In genomic region chr1:202569393-202570322, GRCh38 we compare ENCODE assay signal across 20 cellular contexts.
DNase-seq lines count a peak whose midpoint lies in the region; ATAC-seq, FAIRE-seq and TF ChIP-seq lines count a peak whose summit lies in the region.
"Had no signal": no experiment of that assay in that cellular context is flagged by ENCODE, and none has a peak within 500 bp of the region (broad histone marks: within the 10 kb centered on the region; RNA-seq: fewer than 3 reads in every experiment).

No MANE protein-coding gene starts in this region.

- H3K27ac Mint-ChIP-seq in activated CD8-positive, alpha-beta T cell treated with anti-CD3 and anti-CD28 coated beads, Interleukin-2, amount 10 ng/mL, durations not matched to agents 7 days and 5 days = no peak overlapping the region
- H3K27ac Mint-ChIP-seq in naive thymus-derived CD4-positive, alpha-beta T cell = no peak overlapping the region
- H3K27ac Mint-ChIP-seq: activated CD8-positive, alpha-beta memory T cell treated with anti-CD3 and anti-CD28 coated beads, Interleukin-2, amount 10 ng/mL, durations not matched to agents 7 days and 5 days had no signal

- TF ChIP-seq RAD21 in H1 (IDR thresholded peaks at IDR 0.05 in 1 of 2, conservative IDR thresholded peaks at IDR 0.05 in 1 of 2; ENCODE audit: low read depth in 2 of 2, low read length in 2 of 2) = no peak

- H3K9me3 ChIP-seq in H1 (ENCODE audit: insufficient read depth in 2 of 2, low read depth in 1 of 2, low read length in 1 of 2) = no peaks in the 10 kb centered on the region
- no peaks in the 10 kb centered on the region for H3K9me3 ChIP-seq in mesenchymal stem cell (ENCODE audit: control insufficient read depth, low read length)
- H3K9me3 ChIP-seq in thoracic aorta = no peaks in the 10 kb centered on the region
- H3K9me3 ChIP-seq in naive thymus-derived CD4-positive, alpha-beta T cell (ENCODE audit: control insufficient read depth in 2 of 3, low read length in 3 of 3) = no peaks in the 10 kb centered on the region
- H3K9me3 ChIP-seq: BLaER1 had no signal

- H3K9ac ChIP-seq in H1 (replicated peaks in 1 of 4; ENCODE audit: extremely low read depth in 1 of 4, low read depth in 3 of 4, low read length in 3 of 4) (no peak overlapping the region), mesenchymal stem cell (ENCODE audit: low read length) (peak overlapping the region; percentile 7)
- H3K9ac ChIP-seq: BLaER1 had no signal

- H3K79me1 ChIP-seq in H1 (ENCODE audit: low read depth, low read length) (no peaks in the 10 kb centered on the region), mesenchymal stem cell (replicated peaks; ENCODE audit: low read length, poor library complexity, severe bottlenecking) (no peaks in the 10 kb centered on the region)

- no peak overlapping the region for H4K5ac ChIP-seq in H1 (ENCODE audit: insufficient read length, low read depth, low read length)

- CTCF ChIA-PET in H1 (lab: Charles Lee; ENCODE audit: partially characterized antibody) = interaction anchor here (0.7 to 10.1 kb wide), 18 partner anchors 8 to 150 kb away, joined by 3 to 78 read pairs (median 5); no protein-coding TSS in a partner anchor
- CTCF ChIA-PET in activated CD8-positive, alpha-beta T cell treated with anti-CD3 and anti-CD28 coated beads, Interleukin-2, amount 10 ng/mL, durations not matched to agents 7 days and 5 days (lab: Charles Lee) = interaction anchor here (1.4 to 5.6 kb wide), 5 partner anchors 11 to 105 kb away, joined by 3 to 30 read pairs (median 6); no protein-coding TSS in a partner anchor
- CTCF ChIA-PET in naive thymus-derived CD4-positive, alpha-beta T cell (lab: Charles Lee) = interaction anchor here (1.0 kb wide), 1 partner anchor 12 kb away, joined by 3 read pairs; no protein-coding TSS in a partner anchor

- no peak overlapping the region; the same call in 1 of the 2 replicates for H2BK20ac ChIP-seq in H1 (ENCODE audit: low read length)

- TF ChIP-seq CTCF in H1 (IDR thresholded peaks at IDR 0.05; ENCODE audit: control extremely low read depth in 1 of 3, insufficient read depth in 1 of 3, low read depth in 1 of 3, low read length in 3 of 3) (no peak), thoracic aorta (IDR thresholded peaks at IDR 0.05) (no peak)

- H3K36me3 Mint-ChIP-seq in activated CD8-positive, alpha-beta T cell treated with anti-CD3 and anti-CD28 coated beads, Interleukin-2, amount 10 ng/mL, durations not matched to agents 7 days and 5 days (ENCODE audit: low read depth) = peaks cover 6% of the 10 kb centered on the region
- H3K36me3 Mint-ChIP-seq in naive thymus-derived CD4-positive, alpha-beta T cell = peaks cover 0 to 56% (median 23%) of the 10 kb centered on the region in 5 donors

- H3K4me3 Mint-ChIP-seq in activated CD8-positive, alpha-beta T cell treated with anti-CD3 and anti-CD28 coated beads, Interleukin-2, amount 10 ng/mL, durations not matched to agents 7 days and 5 days = no peak overlapping the region
- no peak overlapping the region for H3K4me3 Mint-ChIP-seq in naive thymus-derived CD4-positive, alpha-beta T cell
- H3K4me3 Mint-ChIP-seq: activated CD8-positive, alpha-beta memory T cell treated with anti-CD3 and anti-CD28 coated beads, Interleukin-2, amount 10 ng/mL, durations not matched to agents 7 days and 5 days had no signal

- H2BK12ac ChIP-seq in H1 (ENCODE audit: low read depth, low read length) (peak overlapping the region; percentile 10; the same call in 1 of the 2 replicates), mesenchymal stem cell (ENCODE audit: low read length in 2 of 2) (no peak overlapping the region)

- no peak overlapping the region for H3K27ac ChIP-seq in H1 (ENCODE audit: low read depth, low read length)
- peak overlapping the region; percentile 55 for H3K27ac ChIP-seq in mesenchymal stem cell (ENCODE audit: low read length, poor library complexity, severe bottlenecking)
- H3K27ac ChIP-seq in thoracic aorta = peak overlapping the region; percentile 57 to 73
- no peak overlapping the region for H3K27ac ChIP-seq in naive thymus-derived CD4-positive, alpha-beta T cell (ENCODE audit: low read depth, low read length)
- H3K27ac ChIP-seq: BLaER1, PC-9 had no signal

- H3K14ac ChIP-seq in H1 (ENCODE audit: insufficient read length) (no peak overlapping the region), mesenchymal stem cell (ENCODE audit: low read length in 2 of 2) (no peak overlapping the region)

- DNase-seq in NCI-H446 treated with DMSO at 0.1 percent for 48 hours (lab: John Stamatoyannopoulos, UW) (peak; percentile 33), H1 (ENCODE audit: low read depth in 1 of 2, low spot score in 2 of 2) (no peak), mesenchymal stem cell (no peak), thoracic aorta (ENCODE audit: low spot score) (no peak), GF-D8 (lab: John Stamatoyannopoulos, UW) (no peak), DMS79 treated with DMSO at 0.1 percent for 48 hours (lab: John Stamatoyannopoulos, UW) (no peak)
- no peak for DNase-seq in activated CD8-positive, alpha-beta T cell treated with anti-CD3 and anti-CD28 coated beads, Interleukin-2, amount 10 ng/mL, durations not matched to agents 7 days and 5 days
- no peak for DNase-seq in naive thymus-derived CD4-positive, alpha-beta T cell
- DNase-seq: activated CD4-positive, CD25-positive, alpha-beta regulatory T cell; activated CD8-positive, alpha-beta memory T cell treated with anti-CD3 and anti-CD28 coated beads, Interleukin-2, amount 10 ng/mL, durations not matched to agents 7 days and 5 days; activated gamma-delta T cell treated with Interleukin-2 at 50 U/mL for 16 hours; DMS79; GOT3; KBM-7; NCI-H1417; PC-9; stimulated activated naive CD8-positive, alpha-beta T cell treated with anti-CD3 and anti-CD28 coated beads, Interleukin-15, Interleukin-2, amounts not matched to agents 100 U/mL and 50 U/mL, for 24 hours; SW 1271 had no signal

- no peak overlapping the region for H2BK5ac ChIP-seq in H1 (ENCODE audit: low read depth, low read length)
- H2BK5ac ChIP-seq in mesenchymal stem cell (ENCODE audit: low read depth, low read length, poor library complexity, severe bottlenecking) = no peak overlapping the region

- POLR2A ChIA-PET in H1 (lab: Charles Lee; ENCODE audit: partially characterized antibody) = interaction anchor here (1.3 kb wide), 1 partner anchor 10 kb away, joined by 3 read pairs; no protein-coding TSS in a partner anchor
- POLR2A ChIA-PET in activated CD8-positive, alpha-beta T cell treated with anti-CD3 and anti-CD28 coated beads, Interleukin-2, amount 10 ng/mL, durations not matched to agents 7 days and 5 days (lab: Charles Lee) = no interaction called here
- POLR2A ChIA-PET in naive thymus-derived CD4-positive, alpha-beta T cell (lab: Charles Lee) = no interaction called here

- no peak overlapping the region for H3K4ac ChIP-seq in H1 (replicated peaks; ENCODE audit: insufficient read length, low read depth, low read length)
- no peak overlapping the region for H3K4ac ChIP-seq in mesenchymal stem cell (ENCODE audit: low read depth in 1 of 2, low read length in 2 of 2)

- H3K36me3 ChIP-seq in H1 (ENCODE audit: control insufficient read depth in 2 of 4, insufficient read depth in 4 of 4, low read length in 3 of 4) (no peaks in the 10 kb centered on the region), mesenchymal stem cell (ENCODE audit: control insufficient read depth in 1 of 2, insufficient read depth in 2 of 2, low read depth in 1 of 2, low read length in 2 of 2) (peaks cover 0 to 8% of the 10 kb centered on the region in 2 experiments), thoracic aorta (peaks cover 55% of the 10 kb centered on the region)
- H3K36me3 ChIP-seq in naive thymus-derived CD4-positive, alpha-beta T cell (ENCODE audit: control insufficient read depth in 2 of 3, insufficient read depth in 3 of 3, low read length in 3 of 3) = peaks cover 0 to 13% (median 0%) of the 10 kb centered on the region in 3 experiments

- no peak overlapping the region for H3K56ac ChIP-seq in H1 (replicated peaks; ENCODE audit: insufficient read length, low read depth, low read length)

- no peaks in the 10 kb centered on the region for H3K9me3 Mint-ChIP-seq in activated CD8-positive, alpha-beta T cell treated with anti-CD3 and anti-CD28 coated beads, Interleukin-2, amount 10 ng/mL, durations not matched to agents 7 days and 5 days (ENCODE audit: insufficient read depth)
- no peaks in the 10 kb centered on the region for H3K9me3 Mint-ChIP-seq in naive thymus-derived CD4-positive, alpha-beta T cell

- H3K4me1 ChIP-seq in H1 (replicated peaks in 1 of 4; ENCODE audit: control insufficient read depth in 3 of 4, insufficient read depth in 4 of 4, low read length in 3 of 4) (peaks cover 4 to 25% (median 15%) of the 10 kb centered on the region in 4 experiments; a peak in 6 of 7 replicates), mesenchymal stem cell (ENCODE audit: control insufficient read depth, insufficient read depth, low read depth, low read length) (peaks cover 8% of the 10 kb centered on the region), thoracic aorta (ENCODE audit: control insufficient read depth in 1 of 2, low read depth in 2 of 2) (peaks cover 49 to 97% of the 10 kb centered on the region in 2 donors)
- no peaks in the 10 kb centered on the region for H3K4me1 ChIP-seq in naive thymus-derived CD4-positive, alpha-beta T cell (ENCODE audit: control insufficient read depth in 2 of 2, insufficient read depth in 2 of 2, low read length in 2 of 2)

- H3K23ac ChIP-seq in H1 (ENCODE audit: insufficient read length) (no peak overlapping the region), mesenchymal stem cell (ENCODE audit: low read length in 2 of 2) (no peak overlapping the region)

- no peak for FAIRE-seq in H1 (lab: Jason Lieb, UNC)
- FAIRE-seq: frontal cortex had no signal

- H4K8ac ChIP-seq in H1 (ENCODE audit: extremely low read depth, insufficient read depth, low read length) (no peak overlapping the region), mesenchymal stem cell (ENCODE audit: low read length) (no peak overlapping the region)

- H4K20me1 ChIP-seq in H1 (replicated peaks in 1 of 2; ENCODE audit: control insufficient read depth in 1 of 2, insufficient read depth in 2 of 2, low read length in 2 of 2) = no peaks in the 10 kb centered on the region
- H4K20me1 ChIP-seq: BLaER1 had no signal

- no peak for TF ChIP-seq POLR2A in H1 (IDR thresholded peaks at IDR 0.05; ENCODE audit: control extremely low read depth in 1 of 2, low read depth in 2 of 2, low read length in 2 of 2)

- H2AK5ac ChIP-seq in H1 (ENCODE audit: low read depth, low read length) (no peak overlapping the region), mesenchymal stem cell (ENCODE audit: low read length, severe bottlenecking) (no peak overlapping the region)

- H3K79me2 ChIP-seq in H1 (ENCODE audit: control insufficient read depth in 1 of 2, insufficient read depth in 2 of 2, low read length in 2 of 2) = no peaks in the 10 kb centered on the region

- intact Hi-C loops in naive thymus-derived CD4-positive, alpha-beta T cell (cut with micrococcal nuclease) = loop anchor here in 1 of 2 donors (2.0 to 5.0 kb wide), 2 partner anchors 67 to 221 kb away; partner anchors contain the start of gene PPP1R12B

- no peak for TF ChIP-seq EP300 in H1 (IDR thresholded peaks at IDR 0.05; ENCODE audit: borderline replicate concordance in 1 of 2, low read depth in 2 of 2, low read length in 2 of 2)

- H2BK15ac ChIP-seq in H1 (ENCODE audit: low read length) = no peak overlapping the region
- H2BK15ac ChIP-seq in mesenchymal stem cell (ENCODE audit: low read depth, poor library complexity, severe bottlenecking) = no peak overlapping the region

- no peaks in the 10 kb centered on the region for H3K23me2 ChIP-seq in H1 (ENCODE audit: low read depth, low read length)

- peaks cover 18% of the 10 kb centered on the region for H3K4me1 Mint-ChIP-seq in activated CD8-positive, alpha-beta T cell treated with anti-CD3 and anti-CD28 coated beads, Interleukin-2, amount 10 ng/mL, durations not matched to agents 7 days and 5 days (ENCODE audit: low read depth)
- peaks cover 0 to 16% (median under 1%) of the 10 kb centered on the region in 7 donors for H3K4me1 Mint-ChIP-seq in naive thymus-derived CD4-positive, alpha-beta T cell

- H3K18ac ChIP-seq in H1 (ENCODE audit: extremely low read depth, low read length) = no peak overlapping the region
- H3K18ac ChIP-seq in mesenchymal stem cell (ENCODE audit: low read depth in 1 of 2, low read length in 2 of 2) = no peak overlapping the region

- no peak overlapping the region for H2BK120ac ChIP-seq in H1 (replicated peaks; ENCODE audit: low read depth, low read length)
- no peak overlapping the region for H2BK120ac ChIP-seq in mesenchymal stem cell (ENCODE audit: low read depth, low read length)

- H3K4me3 ChIP-seq in H1 (ENCODE audit: extremely low read depth in 1 of 4, insufficient read depth in 2 of 4, low read depth in 3 of 4, low read length in 4 of 4) = no peak overlapping the region
- no peak overlapping the region for H3K4me3 ChIP-seq in mesenchymal stem cell (ENCODE audit: insufficient read depth in 1 of 2, low read depth in 1 of 2, low read length in 2 of 2)
- no peak overlapping the region for H3K4me3 ChIP-seq in thoracic aorta
- H3K4me3 ChIP-seq in naive thymus-derived CD4-positive, alpha-beta T cell (ENCODE audit: low read length) = no peak overlapping the region
- H3K4me3 ChIP-seq: BLaER1, PC-9 had no signal

- no peak overlapping the region for H2AFZ ChIP-seq in H1 (ENCODE audit: low read length)
- no peak overlapping the region for H2AFZ ChIP-seq in mesenchymal stem cell (ENCODE audit: low read depth, low read length)
- H2AFZ ChIP-seq: PC-9 had no signal

- no peaks in the 10 kb centered on the region for H3K27me3 Mint-ChIP-seq in activated CD8-positive, alpha-beta T cell treated with anti-CD3 and anti-CD28 coated beads, Interleukin-2, amount 10 ng/mL, durations not matched to agents 7 days and 5 days (ENCODE audit: low read depth)
- H3K27me3 Mint-ChIP-seq in naive thymus-derived CD4-positive, alpha-beta T cell = no peaks in the 10 kb centered on the region
- H3K27me3 Mint-ChIP-seq: activated CD8-positive, alpha-beta memory T cell treated with anti-CD3 and anti-CD28 coated beads, Interleukin-2, amount 10 ng/mL, durations not matched to agents 7 days and 5 days had no signal

- no peak overlapping the region for H3K4me2 ChIP-seq in H1 (ENCODE audit: insufficient read depth in 1 of 2, low read depth in 2 of 2, low read length in 2 of 2)
- H3K4me2 ChIP-seq in mesenchymal stem cell (ENCODE audit: low read length, poor library complexity, severe bottlenecking) = no peak overlapping the region
- H3K4me2 ChIP-seq: BLaER1, PC-9 had no signal

- H4K91ac ChIP-seq in H1 (replicated peaks; ENCODE audit: insufficient read length, low read length) (no peak overlapping the region), mesenchymal stem cell (ENCODE audit: low read length) (no peak overlapping the region)

- no peaks in the 10 kb centered on the region for H3K27me3 ChIP-seq in H1 (replicated peaks in 1 of 4; ENCODE audit: control insufficient read depth in 3 of 4, extremely low read depth in 1 of 4, insufficient read depth in 3 of 4, low read length in 3 of 4)
- no peaks in the 10 kb centered on the region for H3K27me3 ChIP-seq in mesenchymal stem cell (ENCODE audit: control insufficient read depth in 1 of 2, insufficient read depth in 1 of 2, low read length in 2 of 2)
- H3K27me3 ChIP-seq in thoracic aorta (replicated peaks; ENCODE audit: insufficient read depth) = no peaks in the 10 kb centered on the region
- no peaks in the 10 kb centered on the region for H3K27me3 ChIP-seq in naive thymus-derived CD4-positive, alpha-beta T cell (ENCODE audit: control insufficient read depth in 2 of 2, insufficient read depth in 2 of 2, low read length in 2 of 2)
- H3K27me3 ChIP-seq: BLaER1 had no signal

- no peak for ATAC-seq in thoracic aorta (ENCODE audit: insufficient number of reproducible peaks, low FRiP score, low read depth)
- ATAC-seq in activated CD8-positive, alpha-beta T cell treated with anti-CD3 and anti-CD28 coated beads, Interleukin-2, amount 10 ng/mL, durations not matched to agents 7 days and 5 days = no peak
- ATAC-seq in naive thymus-derived CD4-positive, alpha-beta T cell = no peak
- ATAC-seq: activated CD8-positive, alpha-beta memory T cell treated with anti-CD3 and anti-CD28 coated beads, Interleukin-2, amount 10 ng/mL, durations not matched to agents 7 days and 5 days; stimulated activated naive CD8-positive, alpha-beta T cell treated with anti-CD3 and anti-CD28 coated beads, Interleukin-15, Interleukin-2, amounts not matched to agents 100 U/mL and 50 U/mL, for 24 hours had no signal

Comparison
In these comparisons a context has a peak if more than half of its experiments do, and no peak if none do; other contexts are left out.
1. H3K27ac ChIP-seq: peak in mesenchymal stem cell (single experiment) and thoracic aorta (2 of 2); none in H1 (single experiment) and naive thymus-derived CD4-positive, alpha-beta T cell (single experiment).